ENCODE assay signal across 18 cellular contexts in the genomic region with DNA sequence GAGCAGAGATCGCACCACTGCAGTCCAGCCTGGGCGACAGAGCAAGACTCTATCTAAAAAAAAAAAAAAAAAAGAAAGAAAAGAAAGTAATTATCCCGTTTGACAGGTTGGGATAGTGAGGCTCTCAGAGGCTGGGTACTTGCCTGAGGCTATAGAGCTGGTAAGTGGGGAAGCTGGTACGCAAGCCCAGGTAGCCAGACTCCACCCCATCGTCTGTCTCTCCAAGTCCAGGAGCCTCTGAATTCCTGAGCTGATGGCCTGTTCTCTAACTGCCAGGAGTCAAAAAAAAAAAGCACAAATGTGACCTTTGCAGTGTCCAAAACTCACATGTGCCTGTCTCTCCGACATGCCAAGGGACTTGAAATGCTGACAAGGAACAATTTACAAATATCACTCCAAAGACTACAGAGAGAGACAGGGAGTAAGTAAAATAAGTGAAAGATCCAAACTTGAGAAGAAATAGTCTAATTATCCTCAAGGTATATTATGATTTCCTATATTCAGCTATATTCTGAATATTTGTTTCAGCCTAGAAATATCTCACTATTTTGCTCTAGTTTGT.
"Had no signal": no experiment of that assay in that cellular context is flagged by ENCODE, and none has a peak within 500 bp of the region (broad histone marks: within the 10 kb centered on the region; RNA-seq: fewer than 3 reads in every experiment).

No MANE protein-coding gene starts in this region.

- H3K4me1 ChIP-seq: gastrocnemius medialis, psoas muscle, sigmoid colon, upper lobe of left lung, uterus had no signal

- H3K36me3 ChIP-seq: esophagus muscularis mucosa, gastrocnemius medialis, neutrophil, sigmoid colon, upper lobe of left lung, uterus had no signal

- H3K9me3 ChIP-seq: esophagus muscularis mucosa, gastrocnemius medialis, mucosa of descending colon, neutrophil, psoas muscle, sigmoid colon, upper lobe of left lung, uterus had no signal

- H3K27ac ChIP-seq: esophagus muscularis mucosa, gastrocnemius medialis, neutrophil, psoas muscle, sigmoid colon, skin epidermis, upper lobe of left lung, uterus had no signal

- ATAC-seq: gastrocnemius medialis; mucosa of descending colon; naive thymus-derived CD8-positive, alpha-beta T cell; psoas muscle had no signal

- DNase-seq: effector memory CD4-positive, alpha-beta T cell; gastrocnemius medialis; glutamatergic neuron; mucosa of descending colon; naive thymus-derived CD8-positive, alpha-beta T cell; psoas muscle; retina; sigmoid colon; stimulated activated CD4-positive, alpha-beta T cell treated with anti-CD3 and anti-CD28 coated beads, Interleukin-12 subunit alpha, Interleukin-12 subunit beta, amount 100 ng/mL, for 4 hours; stimulated activated CD4-positive, alpha-beta T cell treated with anti-CD3 and anti-CD28 coated beads, Interleukin-2, amount 100 ng/mL, for 48 hours; stimulated activated naive CD4-positive, alpha-beta T cell treated with Interleukin-2 at 50 U/mL for 16 hours; upper lobe of left lung; uterus had no signal

- H3K27me3 ChIP-seq: esophagus muscularis mucosa, gastrocnemius medialis, neutrophil, sigmoid colon, upper lobe of left lung, uterus had no signal

- H3K4me3 ChIP-seq: esophagus muscularis mucosa, gastrocnemius medialis, mucosa of descending colon, psoas muscle, sigmoid colon, skin epidermis, upper lobe of left lung, uterus had no signal

- FAIRE-seq: endometrium, keratinocyte had no signal
